In the genomic region with DNA sequence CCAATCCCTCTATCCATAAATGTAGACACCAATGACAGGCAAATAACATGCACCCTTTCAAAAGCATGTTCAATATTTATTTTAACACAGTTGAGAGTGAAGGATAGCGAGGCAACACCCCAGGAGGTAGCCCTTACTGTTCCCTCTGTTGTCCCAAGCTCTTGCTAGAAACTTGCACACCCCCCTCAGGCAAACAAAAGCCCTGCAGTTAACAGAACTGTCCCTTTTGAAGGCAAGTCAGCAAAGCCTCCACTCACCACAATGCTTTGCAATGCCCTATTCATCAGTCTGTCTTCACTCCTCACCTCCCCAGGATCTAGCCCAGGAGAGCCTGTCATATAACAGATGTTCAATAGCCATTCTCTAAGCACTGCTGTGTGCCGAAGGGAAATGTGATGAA, we compare ENCODE assay signal across 1 cellular context.
A peak's percentile ranks its signal among the peaks of the same experiment; 100 is the strongest.
TF ChIP-seq lines count a peak whose summit lies in the region.

No MANE protein-coding gene starts in this region.

TF ChIP-seq in HepG2, 621 proteins besides CTCF, POLR2A, EP300 and RAD21:
- no peak for TF ChIP-seq ZNF329 (CRISPR knock-in tag; IDR thresholded peaks at IDR 0.05; ENCODE audit: low read depth)
- peak; percentile 31; the same call in 1 of the 2 replicates for TF ChIP-seq SMC3 (IDR thresholded peaks at IDR 0.05; ENCODE audit: low read length)
- TF ChIP-seq STAG1 (CRISPR knock-in tag; IDR thresholded peaks at IDR 0.05) = peak; percentile 45
- TF ChIP-seq ZNF350 (CRISPR knock-in tag; IDR thresholded peaks at IDR 0.05; ENCODE audit: borderline replicate concordance, low read depth) = no peak
- TF ChIP-seq MLXIP (CRISPR knock-in tag; IDR thresholded peaks at IDR 0.05; ENCODE audit: borderline replicate concordance) = no peak
- no peak for TF ChIP-seq SNAPC4 (CRISPR knock-in tag; IDR thresholded peaks at IDR 0.05)
- peak; percentile 53 for TF ChIP-seq PATZ1 (CRISPR knock-in tag; IDR thresholded peaks at IDR 0.05)
- no peak for TF ChIP-seq HNF4A (CRISPR knock-in tag; IDR thresholded peaks at IDR 0.05)
- no peak for TF ChIP-seq FOXP1 (IDR thresholded peaks at IDR 0.05)
- no peak for TF ChIP-seq FOXP1 (CRISPR knock-in tag; IDR thresholded peaks at IDR 0.05)
- no peak for TF ChIP-seq ZSCAN25 (CRISPR knock-in tag; IDR thresholded peaks at IDR 0.05)
- TF ChIP-seq ZNF205 (CRISPR knock-in tag; IDR thresholded peaks at IDR 0.05) = no peak
